9 cellular contexts compared by ENCODE assay signal in the genomic region with DNA sequence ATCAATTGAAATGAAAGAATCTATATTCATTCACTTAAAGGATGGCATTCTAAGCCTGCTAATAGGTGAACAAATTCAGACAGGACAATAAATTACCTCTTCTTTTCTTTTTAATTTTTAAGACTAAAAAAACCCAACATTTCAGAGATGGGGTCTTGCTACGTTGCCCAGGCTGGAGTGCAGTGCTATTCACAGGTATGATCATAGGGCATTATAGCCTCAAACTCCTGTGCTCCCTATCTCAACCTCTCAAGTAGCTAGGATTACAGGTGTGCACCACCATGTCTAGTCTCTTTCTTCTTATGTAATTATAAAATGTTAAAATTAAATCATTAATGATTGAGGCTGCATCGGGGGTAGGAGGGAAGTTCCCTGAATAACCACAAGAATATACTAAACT. TPM values are rescaled to one million over a fixed set of nuclear protein-coding genes. Genes with fewer than 3 reads are reported as not detected.
"Had no signal": no experiment of that assay in that cellular context is flagged by ENCODE, and none has a peak within 500 bp of the region (broad histone marks: within the 10 kb centered on the region; RNA-seq: fewer than 3 reads in every experiment).

No MANE protein-coding gene starts in this region.

- FAIRE-seq: HTR-8/SVneo had no signal

- H3K4me2 ChIP-seq: KMS-11 had no signal

- DNase-seq: IMR-90, KBM-7, KG1 had no signal

- H3K27ac ChIP-seq: HL-60, KMS-11 had no signal

- H3K9ac ChIP-seq: KMS-11 had no signal

RNA-seq across cellular contexts. Expression of gene HPGDS, which starts 56.6 kb away (rescaled TPM):
- total RNA-seq: HT-29, HT1080, IMR-90 had no signal
- polyA plus RNA-seq: IgD-negative memory B cell, IMR-90 had no signal
